1 cellular context compared by ENCODE assay signal in the genomic region with DNA sequence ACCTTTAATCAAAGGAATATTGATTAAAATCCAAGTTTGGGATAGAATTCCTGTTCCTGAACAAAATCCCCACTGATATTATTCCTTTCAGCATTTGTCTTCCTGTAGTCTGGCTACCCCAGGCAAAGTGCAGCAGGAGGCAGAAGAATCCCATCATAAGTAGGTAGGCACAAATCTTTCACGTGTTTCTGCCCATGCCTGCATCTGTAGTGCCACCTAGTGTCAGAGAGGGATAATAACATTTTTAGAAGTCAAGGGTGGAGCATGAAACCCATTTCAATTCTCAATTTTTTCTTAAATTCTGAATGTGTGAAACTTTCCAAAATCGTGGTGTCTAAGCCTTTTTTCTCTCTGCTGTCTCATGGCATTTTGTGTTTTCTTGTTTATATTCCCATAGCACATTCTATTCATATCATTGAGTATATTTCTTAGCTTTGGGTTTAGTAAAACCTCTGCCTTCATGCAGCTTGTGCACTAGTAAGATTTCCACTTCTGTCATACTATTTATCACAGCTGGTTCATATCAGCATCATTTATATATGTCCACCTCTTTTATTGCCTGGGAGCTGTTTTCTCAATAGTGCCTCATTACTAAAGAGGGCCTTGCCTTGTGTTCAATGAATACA.
A peak's percentile ranks its signal among the peaks of the same experiment; 100 is the strongest.
TF ChIP-seq lines count a peak whose summit lies in the region.

No MANE protein-coding gene starts in this region.

TF ChIP-seq in K562, 482 proteins besides CTCF, POLR2A, EP300 and RAD21:
- TF ChIP-seq BHLHE40 (IDR thresholded peaks at IDR 0.05; ENCODE audit: low read length) = peak; percentile 42; the same call in 1 of the 2 replicates
- TF ChIP-seq IRF9 (tag; IDR thresholded peaks at IDR 0.05) = no peak
TF ChIP-seq in K562: peak in this region for 1.
